10 cellular contexts compared by ENCODE assay signal in the genomic region with DNA sequence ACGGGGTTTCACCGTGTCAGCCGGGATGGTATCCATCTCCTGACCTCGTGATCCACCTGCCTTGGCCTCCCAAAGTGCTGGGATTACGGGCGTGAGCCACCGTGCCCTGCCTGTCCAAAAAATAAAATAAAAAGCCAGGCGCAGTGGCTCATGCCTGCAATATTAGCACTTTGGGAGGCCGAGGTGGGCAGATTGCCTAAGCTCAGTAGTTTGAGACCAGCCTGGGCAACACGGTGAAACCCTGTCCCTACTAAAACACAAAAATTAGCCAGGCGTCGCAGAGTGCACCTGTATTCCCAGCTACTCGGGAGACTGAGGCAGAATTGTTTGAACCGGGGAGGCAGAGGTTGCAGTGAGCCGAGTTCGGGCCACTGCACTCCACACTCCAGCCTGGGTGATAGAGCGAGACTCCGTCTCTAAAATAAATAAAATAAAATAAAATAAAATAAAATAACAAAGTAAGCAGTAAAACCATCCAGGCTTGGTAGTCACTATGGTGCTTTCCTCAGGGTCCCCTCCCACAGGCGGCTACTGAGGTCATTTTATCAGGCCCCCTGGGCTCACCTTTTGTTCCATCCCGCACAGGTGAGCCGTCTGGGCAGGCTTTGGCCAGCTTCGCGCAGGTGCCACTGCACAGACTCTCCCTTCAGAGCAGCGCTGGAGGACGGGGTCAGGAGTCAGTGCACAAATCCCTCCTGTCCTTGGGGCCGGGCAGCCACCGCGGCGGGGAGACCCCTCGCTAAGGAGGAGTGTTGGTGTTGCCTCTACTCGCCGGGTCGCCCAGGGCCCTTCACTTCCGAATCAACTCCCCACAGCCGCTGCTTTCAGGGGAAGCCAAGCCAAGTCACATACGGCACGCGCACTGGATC. TPM values are rescaled to one million over a fixed set of nuclear protein-coding genes. Genes with fewer than 3 reads are reported as not detected.
DNase-seq lines count a peak whose midpoint lies in the region; ATAC-seq and TF ChIP-seq lines count a peak whose summit lies in the region.
"Not testable (repeated sequence)": the region's sequence is repeated elsewhere in the genome, so short reads cannot be mapped to it uniquely, and the experiment has no call there.
"Had no signal": no experiment of that assay in that cellular context is flagged by ENCODE, and none has a peak within 500 bp of the region (broad histone marks: within the 10 kb centered on the region; RNA-seq: fewer than 3 reads in every experiment).

No MANE protein-coding gene starts in this region.

- BruUV-seq in PC-9 (replicated peaks; lab: Mats Ljungman, UMichigan) = not testable (repeated sequence)

- H3K79me2 ChIP-seq in PC-9 (ENCODE audit: low read depth) = not testable (repeated sequence)

- not testable (repeated sequence) for TF ChIP-seq POLR2A in gastroesophageal sphincter (IDR thresholded peaks at IDR 0.05); ovary (IDR thresholded peaks at IDR 0.05)

- H3K4me1 ChIP-seq in PC-9 (replicated peaks; ENCODE audit: insufficient read depth); adipocyte (ENCODE audit: control insufficient read depth, insufficient read depth, low read length); ovary (ENCODE audit: insufficient read depth): not testable (repeated sequence)
- H3K4me1 ChIP-seq in gastroesophageal sphincter = peaks cover 0 to 12% (median 3%) of the 10 kb centered on the region in 3 donors

- not testable (repeated sequence) for H3K36me3 ChIP-seq in PC-9 (ENCODE audit: low read depth); adipocyte (ENCODE audit: control insufficient read depth, insufficient read depth, low read length, severe bottlenecking); ovary
- peaks cover 0 to 10% of the 10 kb centered on the region in 2 donors for H3K36me3 ChIP-seq in gastroesophageal sphincter

- intact Hi-C loops in PC-9 (cut with micrococcal nuclease; ENCODE audit: unreplicated experiment); ovary (cut with DNase I): not testable (repeated sequence)

- not testable (repeated sequence) for H3F3A ChIP-seq in PC-9 (ENCODE audit: insufficient read depth, low read depth)

- POLR2A ChIA-PET in PC-9 (lab: Charles Lee; ENCODE audit: unreplicated experiment) = not testable (repeated sequence)

- not testable (repeated sequence) for TF ChIP-seq CTCF in PC-9 (conservative IDR thresholded peaks at IDR 0.05); gastroesophageal sphincter (IDR thresholded peaks at IDR 0.05); ovary (IDR thresholded peaks at IDR 0.05)

- peak overlapping the region; percentile 73 for H3K4me2 ChIP-seq in PC-9

- not testable (repeated sequence) for H3K9me2 ChIP-seq in PC-9 (ENCODE audit: insufficient read depth)

- DNase-seq in PC-9; adipocyte (ENCODE audit: low read depth); ovary: not testable (repeated sequence)

- H3K27me3 ChIP-seq in PC-9 (ENCODE audit: insufficient read depth, low read depth); adipocyte (replicated peaks; ENCODE audit: control insufficient read depth, insufficient read depth, low read length); gastroesophageal sphincter; ovary: not testable (repeated sequence)

- not testable (repeated sequence) for H3K9me3 ChIP-seq in PC-9 (ENCODE audit: insufficient read depth, low read depth); adipocyte (ENCODE audit: control insufficient read depth, low read length); gastroesophageal sphincter; ovary

- not testable (repeated sequence) for H2AFZ ChIP-seq in PC-9

- ATAC-seq in GM18511 (IDR thresholded peaks at IDR 0.05; ENCODE audit: unreplicated experiment) (peak; percentile 72), GM21737 (IDR thresholded peaks at IDR 0.05; ENCODE audit: unreplicated experiment) (peak; percentile 56), HG03135 (IDR thresholded peaks at IDR 0.05; ENCODE audit: unreplicated experiment) (peak; percentile 61)
- not testable (repeated sequence) for ATAC-seq in gastroesophageal sphincter

- H3K9ac ChIP-seq in adipocyte (ENCODE audit: low read length) = peak overlapping the region; percentile 58

- CTCF ChIA-PET in PC-9 (lab: Charles Lee) = interaction anchor here (0.6 to 0.8 kb wide), 3 partner anchors 10 to 63 kb away, joined by 4 to 10 read pairs (median 10); no protein-coding TSS in a partner anchor

- not testable (repeated sequence) for H3K4me3 ChIP-seq in PC-9
- H3K4me3 ChIP-seq in adipocyte (ENCODE audit: low read length) = peak overlapping the region; percentile 74
- peak overlapping the region; percentile 41 to 53 for H3K4me3 ChIP-seq in gastroesophageal sphincter
- H3K4me3 ChIP-seq in ovary = peak overlapping the region; percentile 31

- TF ChIP-seq EP300 in gastroesophageal sphincter (IDR thresholded peaks at IDR 0.05); ovary (IDR thresholded peaks at IDR 0.05): not testable (repeated sequence)

- not testable (repeated sequence) for H4K20me1 ChIP-seq in PC-9 (ENCODE audit: insufficient read depth)

- not testable (repeated sequence) for H3K27ac ChIP-seq in PC-9, ovary
- H3K27ac ChIP-seq in gastroesophageal sphincter = peak overlapping the region in 2 of 4 donors; percentile 42 to 57

- 35 to 37% methylated on average over 9 to 10 of the region's 38 CpGs for WGBS in gastroesophageal sphincter (ENCODE audit: low coverage in 1 of 2), 2 donors
- WGBS in ovary, 3 donors = 46 to 64% (median 51%) methylated on average over 19 to 23 of the region's 38 CpGs

RNA-seq across cellular contexts. Expression of a gene that starts 10.3 kb away (rescaled TPM):
- 626 and 723 TPM in 2 replicates for total RNA-seq in PC-9 (2021)
- total RNA-seq in gastroesophageal sphincter = 100 to 1,000 TPM; 250 to 604 (median 331) TPM
- 100 to 1,000 TPM; 416 to 679 (median 577) TPM for total RNA-seq in ovary
- 100 to 1,000 TPM; 243 to 354 TPM for polyA plus RNA-seq in ovary

RNA-seq across cellular contexts. Expression of a gene that starts 47.1 kb away (rescaled TPM):
- total RNA-seq in PC-9 (2021) = not detected in 2 replicates
- total RNA-seq in gastroesophageal sphincter = not detected
- total RNA-seq in ovary = under 1 TPM in 1 of 7 donors, not detected in 6; 0.65 TPM
- polyA plus RNA-seq in ovary = not detected
- total RNA-seq: dermis microvascular lymphatic vessel endothelial cell; H7; T-helper 1 cell treated with Interleukin-12 subunit alpha and Interleukin-12 subunit beta and Interleukin-4 antibody, amounts not matched to agents 30 ng/mL and 1 ng/mL, for 36 hours had no signal
